Comparison of ENCODE assay signal across 18 cellular contexts in the genomic region with DNA sequence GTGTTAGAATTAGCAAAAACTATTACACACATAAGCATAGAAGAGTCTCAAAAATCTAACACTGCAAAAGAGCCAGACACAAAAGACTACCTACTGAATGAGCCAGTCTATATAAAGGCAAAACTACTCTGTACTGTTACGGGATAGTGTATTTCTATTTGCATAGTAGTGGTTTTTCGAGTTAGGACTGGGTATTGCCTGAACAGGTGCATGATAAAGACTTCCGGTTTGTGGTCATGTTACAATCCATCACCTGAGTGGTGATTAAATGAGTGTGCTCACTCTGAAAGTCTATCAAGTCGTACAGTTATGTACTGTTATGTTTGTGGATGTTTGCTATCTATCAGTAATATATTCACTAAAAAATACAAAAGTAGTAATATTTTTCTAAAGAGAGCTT.
"Had no signal": no experiment of that assay in that cellular context is flagged by ENCODE, and none has a peak within 500 bp of the region (broad histone marks: within the 10 kb centered on the region; RNA-seq: fewer than 3 reads in every experiment).

No MANE protein-coding gene starts in this region.

- H3K27ac ChIP-seq: coronary artery, ovary, suprapubic skin had no signal

- H3K4me3 ChIP-seq: coronary artery, mucosa of descending colon, ovary, suprapubic skin had no signal

- DNase-seq: activated CD4-positive, alpha-beta T cell treated with anti-CD3 and anti-CD28 coated beads, Interleukin-2, amount 10 ng/mL, durations not matched to agents 24 days and 14 days; activated CD4-positive, CD25-positive, alpha-beta regulatory T cell; activated CD8-positive, alpha-beta memory T cell treated with anti-CD3 and anti-CD28 coated beads, Interleukin-2, amount 50 U/mL, for 4 hours; activated CD8-positive, alpha-beta T cell treated with anti-CD3 and anti-CD28 coated beads, Interleukin-2, amount 10 ng/mL, durations not matched to agents 7 days and 5 days; activated gamma-delta T cell; activated T-cell treated with anti-CD3 and anti-CD28 coated beads, Interleukin-2, amount 50 U/mL, for 48 hours; amniotic stem cell; central memory CD4-positive, alpha-beta T cell; foreskin fibroblast; left ventricle myocardium superior; mucosa of descending colon; naive thymus-derived CD4-positive, alpha-beta T cell; ovary; stimulated activated naive CD8-positive, alpha-beta T cell treated with anti-CD3 and anti-CD28 coated beads, Interleukin-15, Interleukin-2, amounts not matched to agents 100 U/mL and 50 U/mL, for 24 hours; trophoblast cell had no signal

- H3K36me3 ChIP-seq: ovary, suprapubic skin had no signal

- ATAC-seq: activated CD8-positive, alpha-beta T cell treated with anti-CD3 and anti-CD28 coated beads, Interleukin-2, amount 10 ng/mL, durations not matched to agents 7 days and 5 days; left ventricle myocardium superior; mucosa of descending colon; naive thymus-derived CD4-positive, alpha-beta T cell; sciatic nerve; stimulated activated naive CD8-positive, alpha-beta T cell treated with anti-CD3 and anti-CD28 coated beads, Interleukin-15, Interleukin-2, amounts not matched to agents 100 U/mL and 50 U/mL, for 24 hours had no signal

- H3K27me3 ChIP-seq: ovary, suprapubic skin had no signal
